35 cellular contexts compared by ENCODE assay signal in genomic region chr20:16691381-16691780, GRCh38. TPM values are rescaled to one million over a fixed set of nuclear protein-coding genes. Genes with fewer than 3 reads are reported as not detected.
"Had no signal": no experiment of that assay in that cellular context is flagged by ENCODE, and none has a peak within 500 bp of the region (broad histone marks: within the 10 kb centered on the region; RNA-seq: fewer than 3 reads in every experiment).

No MANE protein-coding gene starts in this region.

- DNase-seq: activated B cell treated with CpG ODN at 0.5 μM for 24 hours; activated CD4-positive, alpha-beta memory T cell treated with anti-CD3 and anti-CD28 coated beads for 36 hours; activated CD4-positive, alpha-beta T cell treated with anti-CD3 and anti-CD28 coated beads for 4 hours; activated CD4-positive, alpha-beta T cell treated with anti-CD3 and anti-CD28 coated beads, Interleukin-2, amount 10 ng/mL, durations not matched to agents 24 days and 14 days; activated CD4-positive, alpha-beta T cell treated with anti-CD3 and anti-CD28 coated beads, Interleukin-2, amount 50 U/mL, for 1 hour; activated CD4-positive, alpha-beta T cell treated with anti-CD3 and anti-CD28 coated beads, Interleukin-2, amount 50 U/mL, for 4 hours; activated CD4-positive, CD25-positive, alpha-beta regulatory T cell treated with anti-CD3 and anti-CD28 coated beads, Interleukin-2, amount 50 U/mL, for 72 hours; activated CD8-positive, alpha-beta memory T cell treated with anti-CD3 and anti-CD28 coated beads, Interleukin-2, amount 50 U/mL, for 4 hours; activated CD8-positive, alpha-beta T cell treated with anti-CD3 and anti-CD28 coated beads for 36 hours; activated effector memory CD4-positive, alpha-beta T cell treated with anti-CD3 and anti-CD28 coated beads, Interleukin-2, amount 50 U/mL, for 16 hours; activated gamma-delta T cell treated with Interleukin-2 at 50 U/mL for 16 hours; activated naive CD4-positive, alpha-beta T cell; activated naive CD4-positive, alpha-beta T cell treated with anti-CD3 and anti-CD28 coated beads for 36 hours; activated naive CD8-positive, alpha-beta T cell treated with anti-CD3 and anti-CD28 coated beads, Interleukin-2, amount 10 ng/mL, durations not matched to agents 7 days and 5 days; activated naive CD8-positive, alpha-beta T cell treated with anti-CD3 and anti-CD28 coated beads, Interleukin-2, amount 50 U/mL, for 24 hours; activated T-cell treated with anti-CD3 and anti-CD28 coated beads for 4 hours; activated T-cell treated with anti-CD3 and anti-CD28 coated beads, Interleukin-2, amount 50 U/mL, for 1 hour; activated T-cell treated with anti-CD3 and anti-CD28 coated beads, Interleukin-2, amount 50 U/mL, for 4 hours; activated T-cell treated with anti-CD3 and anti-CD28 coated beads, Interleukin-2, amount 50 U/mL, for 72 hours; amygdala; anterior cingulate cortex; caudate nucleus; cerebellar nuclear complex; T-helper 17 cell had no signal

- H3K4me3 ChIP-seq: ascending aorta, cardiac muscle cell had no signal

- H3K36me3 ChIP-seq: ascending aorta, cardiac muscle cell had no signal

- H3K4me1 ChIP-seq: ascending aorta had no signal

- H3K27ac ChIP-seq: ascending aorta, cardiac muscle cell, VCaP had no signal

- H3K27me3 ChIP-seq: ascending aorta, cardiac muscle cell had no signal

- H3K9me3 ChIP-seq: ascending aorta had no signal

RNA-seq across cellular contexts. Expression of gene OTOR, which starts 56.8 kb away (rescaled TPM):
- total RNA-seq: activated B cell treated with CpG ODN at 0.5 μM for 24 hours; activated CD4-positive, alpha-beta memory T cell treated with anti-CD3 and anti-CD28 coated beads for 36 hours; activated CD4-positive, alpha-beta T cell treated with anti-CD3 and anti-CD28 coated beads, Interleukin-2, amount 10 ng/mL, durations not matched to agents 24 days and 14 days; activated CD8-positive, alpha-beta memory T cell treated with anti-CD3 and anti-CD28 coated beads for 36 hours; activated CD8-positive, alpha-beta T cell treated with anti-CD3 and anti-CD28 coated beads for 36 hours; activated naive CD4-positive, alpha-beta T cell treated with anti-CD3 and anti-CD28 coated beads for 36 hours; activated naive CD8-positive, alpha-beta T cell treated with anti-CD3 and anti-CD28 coated beads, Interleukin-2, amount 10 ng/mL, durations not matched to agents 7 days and 5 days; activated T-cell treated with anti-CD3 and anti-CD28 coated beads, Interleukin-2, amount 50 U/mL, for 4 hours; activated T-cell treated with anti-CD3 and anti-CD28 coated beads, Interleukin-2, amount 50 U/mL, for 72 hours; activated T-helper 1 cell treated with anti-CD3 and anti-CD28 coated beads, Interleukin-12 subunit alpha, Interleukin-12 subunit beta, Interleukin-2, Interleukin-4 antibody, amounts not matched to agents 30 ng/mL and 10 ng/mL and 1 ng/mL, durations not matched to agents 14 hours and 24 hours and 36 hours; activated T-helper 17 cell treated with anti-CD3 and anti-CD28 coated beads, Interleukin-2, amount 50 U/mL, for 72 hours; ascending aorta; bronchial epithelial cell; cardiac muscle cell; chondrocyte; T-helper 1 cell treated with Interleukin-12 subunit alpha and Interleukin-12 subunit beta and Interleukin-4 antibody, amounts not matched to agents 30 ng/mL and 1 ng/mL, for 36 hours; T-helper 17 cell; T-helper 2 cell treated with Interferon-gamma antibody and Interleukin-4, amounts not matched to agents 100 ng/mL and 5 ng/mL, for 36 hours had no signal
- polyA plus RNA-seq: adipose tissue, cardiac muscle cell had no signal
